ENCODE assay signal across 21 cellular contexts in genomic region chr13:111865046-111865445, GRCh38.
"Had no signal": no experiment of that assay in that cellular context is flagged by ENCODE, and none has a peak within 500 bp of the region (broad histone marks: within the 10 kb centered on the region; RNA-seq: fewer than 3 reads in every experiment).

No MANE protein-coding gene starts in this region.

- H3K4me1 ChIP-seq: SJSA1 had no signal

- H3K4me3 ChIP-seq: SJSA1, SK-N-MC had no signal

- DNase-seq: KBM-7, MV-4-11, NCI-H1048, NCI-H1105 treated with DMSO at 0.1 percent for 48 hours, NCI-H1417 treated with DMSO at 0.1 percent for 48 hours, NCI-H146, NCI-H1694 treated with DMSO at 0.1 percent for 48 hours, NCI-H1930, NCI-H2081, NCI-H2107, NCI-H2227 treated with DMSO at 0.1 percent for 48 hours, NCI-H524, NCI-H69, NCI-H774, Right ventricle myocardium superior, RPMI8226, SIG-M5 had no signal

- H3K27ac ChIP-seq: HL-60, SJSA1, SK-N-MC had no signal

- FAIRE-seq: RCC 7860 had no signal

- H3K36me3 ChIP-seq: SJSA1 had no signal
